In genomic region chr12:646303-647038, GRCh38 we compare ENCODE assay signal across 1 cellular context.
A peak's percentile ranks its signal among the peaks of the same experiment; 100 is the strongest.
TF ChIP-seq lines count a peak whose summit lies in the region.

No MANE protein-coding gene starts in this region.

TF ChIP-seq in HepG2, 621 proteins besides CTCF, POLR2A, EP300 and RAD21 (continued from another document and continues in another):
- TF ChIP-seq, protein P1, sequence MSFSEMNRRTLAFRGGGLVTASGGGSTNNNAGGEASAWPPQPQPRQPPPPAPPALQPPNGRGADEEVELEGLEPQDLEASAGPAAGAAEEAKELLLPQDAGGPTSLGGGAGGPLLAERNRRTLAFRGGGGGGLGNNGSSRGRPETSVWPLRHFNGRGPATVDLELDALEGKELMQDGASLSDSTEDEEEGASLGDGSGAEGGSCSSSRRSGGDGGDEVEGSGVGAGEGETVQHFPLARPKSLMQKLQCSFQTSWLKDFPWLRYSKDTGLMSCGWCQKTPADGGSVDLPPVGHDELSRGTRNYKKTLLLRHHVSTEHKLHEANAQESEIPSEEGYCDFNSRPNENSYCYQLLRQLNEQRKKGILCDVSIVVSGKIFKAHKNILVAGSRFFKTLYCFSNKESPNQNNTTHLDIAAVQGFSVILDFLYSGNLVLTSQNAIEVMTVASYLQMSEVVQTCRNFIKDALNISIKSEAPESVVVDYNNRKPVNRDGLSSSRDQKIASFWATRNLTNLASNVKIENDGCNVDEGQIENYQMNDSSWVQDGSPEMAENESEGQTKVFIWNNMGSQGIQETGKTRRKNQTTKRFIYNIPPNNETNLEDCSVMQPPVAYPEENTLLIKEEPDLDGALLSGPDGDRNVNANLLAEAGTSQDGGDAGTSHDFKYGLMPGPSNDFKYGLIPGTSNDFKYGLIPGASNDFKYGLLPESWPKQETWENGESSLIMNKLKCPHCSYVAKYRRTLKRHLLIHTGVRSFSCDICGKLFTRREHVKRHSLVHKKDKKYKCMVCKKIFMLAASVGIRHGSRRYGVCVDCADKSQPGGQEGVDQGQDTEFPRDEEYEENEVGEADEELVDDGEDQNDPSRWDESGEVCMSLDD (CRISPR knock-in tag; IDR thresholded peaks at IDR 0.05; ENCODE audit: borderline replicate concordance), result peak; percentile 50; the same call in 1 of the 2 replicates
- TF ChIP-seq NR2F1 (CRISPR knock-in tag; IDR thresholded peaks at IDR 0.05), result peak; percentile 81 to 90
- no peak for TF ChIP-seq TBP (CRISPR knock-in tag; IDR thresholded peaks at IDR 0.05)
- TF ChIP-seq ZNF260 (CRISPR knock-in tag; IDR thresholded peaks at IDR 0.05; ENCODE audit: borderline replicate concordance, low read depth), result no peak
- TF ChIP-seq BRD4 (CRISPR knock-in tag; IDR thresholded peaks at IDR 0.05), result no peak; the same call in 1 of the 2 replicates
- peak; percentile 74; the same call in 1 of the 2 replicates for TF ChIP-seq ARID4A (CRISPR knock-in tag; IDR thresholded peaks at IDR 0.05; ENCODE audit: borderline replicate concordance)
- peak; percentile 90 for TF ChIP-seq ZNF670 (CRISPR knock-in tag; IDR thresholded peaks at IDR 0.05; ENCODE audit: borderline replicate concordance)
- peak; percentile 81 for TF ChIP-seq KAT8 (CRISPR knock-in tag; IDR thresholded peaks at IDR 0.05)
- 0 out of 2 replicates have a peak, but pooled peaks have one; percentile 25 for TF ChIP-seq ZNF230 (CRISPR knock-in tag; IDR thresholded peaks at IDR 0.05)
- no peak for TF ChIP-seq GMEB2 (CRISPR knock-in tag; IDR thresholded peaks at IDR 0.05; ENCODE audit: low read depth)
- no peak for TF ChIP-seq FLYWCH1 (CRISPR knock-in tag; IDR thresholded peaks at IDR 0.05)
- TF ChIP-seq, protein P2, sequence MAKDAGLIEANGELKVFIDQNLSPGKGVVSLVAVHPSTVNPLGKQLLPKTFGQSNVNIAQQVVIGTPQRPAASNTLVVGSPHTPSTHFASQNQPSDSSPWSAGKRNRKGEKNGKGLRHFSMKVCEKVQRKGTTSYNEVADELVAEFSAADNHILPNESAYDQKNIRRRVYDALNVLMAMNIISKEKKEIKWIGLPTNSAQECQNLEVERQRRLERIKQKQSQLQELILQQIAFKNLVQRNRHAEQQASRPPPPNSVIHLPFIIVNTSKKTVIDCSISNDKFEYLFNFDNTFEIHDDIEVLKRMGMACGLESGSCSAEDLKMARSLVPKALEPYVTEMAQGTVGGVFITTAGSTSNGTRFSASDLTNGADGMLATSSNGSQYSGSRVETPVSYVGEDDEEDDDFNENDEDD (CRISPR knock-in tag; IDR thresholded peaks at IDR 0.05; ENCODE audit: borderline replicate concordance), result no peak
- TF ChIP-seq NCOA1 (CRISPR knock-in tag; IDR thresholded peaks at IDR 0.05), result no peak
- no peak for TF ChIP-seq RFXANK (CRISPR knock-in tag; IDR thresholded peaks at IDR 0.05)
- 0 out of 2 replicates have a peak, but pooled peaks have one; percentile 46 for TF ChIP-seq ZNF563 (CRISPR knock-in tag; IDR thresholded peaks at IDR 0.05)
- TF ChIP-seq FUBP1 (CRISPR knock-in tag; IDR thresholded peaks at IDR 0.05; ENCODE audit: borderline replicate concordance), result no peak
- TF ChIP-seq, protein P3, sequence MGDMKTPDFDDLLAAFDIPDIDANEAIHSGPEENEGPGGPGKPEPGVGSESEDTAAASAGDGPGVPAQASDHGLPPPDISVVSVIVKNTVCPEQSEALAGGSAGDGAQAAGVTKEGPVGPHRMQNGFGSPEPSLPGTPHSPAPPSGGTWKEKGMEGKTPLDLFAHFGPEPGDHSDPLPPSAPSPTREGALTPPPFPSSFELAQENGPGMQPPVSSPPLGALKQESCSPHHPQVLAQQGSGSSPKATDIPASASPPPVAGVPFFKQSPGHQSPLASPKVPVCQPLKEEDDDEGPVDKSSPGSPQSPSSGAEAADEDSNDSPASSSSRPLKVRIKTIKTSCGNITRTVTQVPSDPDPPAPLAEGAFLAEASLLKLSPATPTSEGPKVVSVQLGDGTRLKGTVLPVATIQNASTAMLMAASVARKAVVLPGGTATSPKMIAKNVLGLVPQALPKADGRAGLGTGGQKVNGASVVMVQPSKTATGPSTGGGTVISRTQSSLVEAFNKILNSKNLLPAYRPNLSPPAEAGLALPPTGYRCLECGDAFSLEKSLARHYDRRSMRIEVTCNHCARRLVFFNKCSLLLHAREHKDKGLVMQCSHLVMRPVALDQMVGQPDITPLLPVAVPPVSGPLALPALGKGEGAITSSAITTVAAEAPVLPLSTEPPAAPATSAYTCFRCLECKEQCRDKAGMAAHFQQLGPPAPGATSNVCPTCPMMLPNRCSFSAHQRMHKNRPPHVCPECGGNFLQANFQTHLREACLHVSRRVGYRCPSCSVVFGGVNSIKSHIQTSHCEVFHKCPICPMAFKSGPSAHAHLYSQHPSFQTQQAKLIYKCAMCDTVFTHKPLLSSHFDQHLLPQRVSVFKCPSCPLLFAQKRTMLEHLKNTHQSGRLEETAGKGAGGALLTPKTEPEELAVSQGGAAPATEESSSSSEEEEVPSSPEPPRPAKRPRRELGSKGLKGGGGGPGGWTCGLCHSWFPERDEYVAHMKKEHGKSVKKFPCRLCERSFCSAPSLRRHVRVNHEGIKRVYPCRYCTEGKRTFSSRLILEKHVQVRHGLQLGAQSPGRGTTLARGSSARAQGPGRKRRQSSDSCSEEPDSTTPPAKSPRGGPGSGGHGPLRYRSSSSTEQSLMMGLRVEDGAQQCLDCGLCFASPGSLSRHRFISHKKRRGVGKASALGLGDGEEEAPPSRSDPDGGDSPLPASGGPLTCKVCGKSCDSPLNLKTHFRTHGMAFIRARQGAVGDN (CRISPR knock-in tag; IDR thresholded peaks at IDR 0.05), result peak; percentile 67; the same call in 1 of the 2 replicates
- TF ChIP-seq ZNF441 (CRISPR knock-in tag; IDR thresholded peaks at IDR 0.05; ENCODE audit: borderline replicate concordance), result peak; percentile 86
- no peak for TF ChIP-seq CENPBD1 (CRISPR knock-in tag; IDR thresholded peaks at IDR 0.05; ENCODE audit: borderline replicate concordance, low read depth)
- no peak; the same call in 1 of the 2 replicates for TF ChIP-seq ELF1 (CRISPR knock-in tag; IDR thresholded peaks at IDR 0.05)
- peak; percentile 93 for TF ChIP-seq NR2F2 (IDR thresholded peaks at IDR 0.05; ENCODE audit: borderline replicate concordance, low read depth)
- no peak for TF ChIP-seq PAF1 (CRISPR knock-in tag; IDR thresholded peaks at IDR 0.05)
- TF ChIP-seq, protein P4, sequence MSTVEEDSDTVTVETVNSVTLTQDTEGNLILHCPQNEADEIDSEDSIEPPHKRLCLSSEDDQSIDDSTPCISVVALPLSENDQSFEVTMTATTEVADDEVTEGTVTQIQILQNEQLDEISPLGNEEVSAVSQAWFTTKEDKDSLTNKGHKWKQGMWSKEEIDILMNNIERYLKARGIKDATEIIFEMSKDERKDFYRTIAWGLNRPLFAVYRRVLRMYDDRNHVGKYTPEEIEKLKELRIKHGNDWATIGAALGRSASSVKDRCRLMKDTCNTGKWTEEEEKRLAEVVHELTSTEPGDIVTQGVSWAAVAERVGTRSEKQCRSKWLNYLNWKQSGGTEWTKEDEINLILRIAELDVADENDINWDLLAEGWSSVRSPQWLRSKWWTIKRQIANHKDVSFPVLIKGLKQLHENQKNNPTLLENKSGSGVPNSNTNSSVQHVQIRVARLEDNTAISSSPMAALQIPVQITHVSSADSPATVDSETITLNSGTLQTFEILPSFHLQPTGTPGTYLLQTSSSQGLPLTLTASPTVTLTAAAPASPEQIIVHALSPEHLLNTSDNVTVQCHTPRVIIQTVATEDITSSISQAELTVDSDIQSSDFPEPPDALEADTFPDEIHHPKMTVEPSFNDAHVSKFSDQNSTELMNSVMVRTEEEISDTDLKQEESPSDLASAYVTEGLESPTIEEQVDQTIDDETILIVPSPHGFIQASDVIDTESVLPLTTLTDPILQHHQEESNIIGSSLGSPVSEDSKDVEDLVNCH (CRISPR knock-in tag; IDR thresholded peaks at IDR 0.05), result no peak
- TF ChIP-seq ZMYM2 (CRISPR knock-in tag; IDR thresholded peaks at IDR 0.05), result peak; percentile 82
- TF ChIP-seq, protein P5, sequence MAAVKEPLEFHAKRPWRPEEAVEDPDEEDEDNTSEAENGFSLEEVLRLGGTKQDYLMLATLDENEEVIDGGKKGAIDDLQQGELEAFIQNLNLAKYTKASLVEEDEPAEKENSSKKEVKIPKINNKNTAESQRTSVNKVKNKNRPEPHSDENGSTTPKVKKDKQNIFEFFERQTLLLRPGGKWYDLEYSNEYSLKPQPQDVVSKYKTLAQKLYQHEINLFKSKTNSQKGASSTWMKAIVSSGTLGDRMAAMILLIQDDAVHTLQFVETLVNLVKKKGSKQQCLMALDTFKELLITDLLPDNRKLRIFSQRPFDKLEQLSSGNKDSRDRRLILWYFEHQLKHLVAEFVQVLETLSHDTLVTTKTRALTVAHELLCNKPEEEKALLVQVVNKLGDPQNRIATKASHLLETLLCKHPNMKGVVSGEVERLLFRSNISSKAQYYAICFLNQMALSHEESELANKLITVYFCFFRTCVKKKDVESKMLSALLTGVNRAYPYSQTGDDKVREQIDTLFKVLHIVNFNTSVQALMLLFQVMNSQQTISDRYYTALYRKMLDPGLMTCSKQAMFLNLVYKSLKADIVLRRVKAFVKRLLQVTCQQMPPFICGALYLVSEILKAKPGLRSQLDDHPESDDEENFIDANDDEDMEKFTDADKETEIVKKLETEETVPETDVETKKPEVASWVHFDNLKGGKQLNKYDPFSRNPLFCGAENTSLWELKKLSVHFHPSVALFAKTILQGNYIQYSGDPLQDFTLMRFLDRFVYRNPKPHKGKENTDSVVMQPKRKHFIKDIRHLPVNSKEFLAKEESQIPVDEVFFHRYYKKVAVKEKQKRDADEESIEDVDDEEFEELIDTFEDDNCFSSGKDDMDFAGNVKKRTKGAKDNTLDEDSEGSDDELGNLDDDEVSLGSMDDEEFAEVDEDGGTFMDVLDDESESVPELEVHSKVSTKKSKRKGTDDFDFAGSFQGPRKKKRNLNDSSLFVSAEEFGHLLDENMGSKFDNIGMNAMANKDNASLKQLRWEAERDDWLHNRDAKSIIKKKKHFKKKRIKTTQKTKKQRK (IDR thresholded peaks at IDR 0.05; ENCODE audit: low read length), result no peak
- no peak for TF ChIP-seq ZNF30 (CRISPR knock-in tag; IDR thresholded peaks at IDR 0.05)
- no peak for TF ChIP-seq ZNF83 (CRISPR knock-in tag; IDR thresholded peaks at IDR 0.05; ENCODE audit: borderline replicate concordance)
- no peak for TF ChIP-seq KLF15 (CRISPR knock-in tag; IDR thresholded peaks at IDR 0.05; ENCODE audit: borderline replicate concordance)
- TF ChIP-seq ZSCAN21 (CRISPR knock-in tag; IDR thresholded peaks at IDR 0.05; ENCODE audit: borderline replicate concordance), result peak; percentile 35; the same call in 1 of the 2 replicates
- peak; percentile 90 for TF ChIP-seq IRF2 (CRISPR knock-in tag; IDR thresholded peaks at IDR 0.05)
- peak; percentile 72 for TF ChIP-seq ZFP36L1 (CRISPR knock-in tag; IDR thresholded peaks at IDR 0.05)
- peak; percentile 38; the same call in 1 of the 2 replicates for TF ChIP-seq SMAD3 (CRISPR knock-in tag; IDR thresholded peaks at IDR 0.05)
- TF ChIP-seq PTBP1 (IDR thresholded peaks at IDR 0.05; ENCODE audit: low read depth, low read length, poor library complexity, severe bottlenecking), result no peak
- no peak for TF ChIP-seq ZNF530 (CRISPR knock-in tag; IDR thresholded peaks at IDR 0.05; ENCODE audit: low read depth)
- TF ChIP-seq MEIS1 (CRISPR knock-in tag; IDR thresholded peaks at IDR 0.05; ENCODE audit: borderline replicate concordance), result peak; percentile 92
- TF ChIP-seq SNRNP70 (IDR thresholded peaks at IDR 0.05; ENCODE audit: low read depth, low read length), result no peak
- no peak for TF ChIP-seq MTF2 (CRISPR knock-in tag; IDR thresholded peaks at IDR 0.05; ENCODE audit: borderline replicate concordance)
